8 cellular contexts compared by ENCODE assay signal in the genomic region with DNA sequence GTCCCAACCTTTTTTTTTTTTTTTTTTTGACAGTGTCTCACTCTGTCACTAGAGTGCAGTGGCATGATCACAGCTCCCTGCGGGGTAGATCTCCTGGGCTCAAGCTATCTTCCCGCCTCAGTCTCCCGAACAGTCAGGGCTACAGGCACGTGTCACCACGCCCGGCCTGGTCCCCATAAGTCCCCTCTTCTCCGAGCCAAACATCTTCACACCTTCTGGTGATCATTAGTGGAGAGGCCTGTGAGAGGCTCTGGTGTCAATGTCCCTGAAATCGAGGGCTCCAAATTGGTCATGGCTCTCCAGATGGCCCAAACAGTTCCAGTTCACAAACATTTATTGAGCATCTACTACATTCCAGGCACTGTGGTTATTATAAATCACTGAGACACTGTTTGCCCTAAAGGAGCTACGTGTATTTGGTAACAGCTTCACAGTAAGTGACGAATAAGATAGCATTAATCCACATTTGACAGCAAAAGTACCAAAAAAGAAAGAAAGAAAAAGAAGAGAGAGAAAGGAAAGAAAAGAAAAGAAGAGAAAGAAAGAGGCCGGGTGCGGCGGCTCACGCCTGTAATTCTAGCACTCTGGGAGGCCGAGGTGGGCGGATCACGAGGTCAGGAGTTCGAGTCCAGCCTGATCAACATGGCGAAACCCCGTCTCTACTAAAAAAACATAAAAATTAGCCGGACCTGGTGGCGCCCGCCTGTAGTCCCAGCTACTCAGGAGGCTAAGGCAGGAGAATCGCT. TPM values are rescaled to one million over a fixed set of nuclear protein-coding genes. Genes with fewer than 3 reads are reported as not detected.
DNase-seq lines count a peak whose midpoint lies in the region; ATAC-seq and TF ChIP-seq lines count a peak whose summit lies in the region.

No MANE protein-coding gene starts in this region.

- peak overlapping the region; percentile 93 for H3K4me3 Mint-ChIP-seq in dendritic cell treated with granulocyte-macrophage colony-stimulating factor and Interleukin-4, amounts not matched to agents 40 ng/mL and 50 ng/mL, for 4 days
- peak overlapping the region; percentile 89 for H3K4me3 Mint-ChIP-seq in natural killer cell treated with Interleukin-12 subunit alpha and Interleukin-12 subunit beta and Interleukin-15 and Interleukin-18, amount 100 ng/mL, for 72 hours

- H2AFZ ChIP-seq in OCI-LY7 (ENCODE audit: low read length): peak overlapping the region; percentile 92

- BruUV-seq in OCI-LY7 (replicated peaks; lab: Mats Ljungman, UMichigan): TSS peak; percentile 91

- peak overlapping the region; percentile 16 for H3K27ac ChIP-seq in OCI-LY7 (ENCODE audit: low read depth, low read length, poor library complexity, severe bottlenecking)

- H3K27ac Mint-ChIP-seq in dendritic cell treated with granulocyte-macrophage colony-stimulating factor and Interleukin-4, amounts not matched to agents 40 ng/mL and 50 ng/mL, for 4 days: peak overlapping the region; percentile 100
- peak overlapping the region; percentile 87 to 98 for H3K27ac Mint-ChIP-seq in natural killer cell treated with Interleukin-12 subunit alpha and Interleukin-12 subunit beta and Interleukin-15 and Interleukin-18, amount 100 ng/mL, for 72 hours

- no peaks in the 10 kb centered on the region for H4K20me1 ChIP-seq in OCI-LY7 (ENCODE audit: insufficient read depth, low read length)

- H3K36me3 Mint-ChIP-seq in dendritic cell treated with granulocyte-macrophage colony-stimulating factor and Interleukin-4, amounts not matched to agents 40 ng/mL and 50 ng/mL, for 4 days (ENCODE audit: low read depth): peaks cover 37% of the 10 kb centered on the region
- peaks cover 4% of the 10 kb centered on the region for H3K36me3 Mint-ChIP-seq in natural killer cell treated with Interleukin-12 subunit alpha and Interleukin-12 subunit beta and Interleukin-15 and Interleukin-18, amount 100 ng/mL, for 72 hours

- no peaks in the 10 kb centered on the region for H3K9me3 Mint-ChIP-seq in dendritic cell treated with granulocyte-macrophage colony-stimulating factor and Interleukin-4, amounts not matched to agents 40 ng/mL and 50 ng/mL, for 4 days
- H3K9me3 Mint-ChIP-seq in natural killer cell treated with Interleukin-12 subunit alpha and Interleukin-12 subunit beta and Interleukin-15 and Interleukin-18, amount 100 ng/mL, for 72 hours: no peaks in the 10 kb centered on the region

- H3K4me2 ChIP-seq in OCI-LY7 (ENCODE audit: low read length): peak overlapping the region; percentile 81

- H3K9me3 ChIP-seq in OCI-LY7 (ENCODE audit: low read length): no peaks in the 10 kb centered on the region

- H3K27me3 Mint-ChIP-seq in dendritic cell treated with granulocyte-macrophage colony-stimulating factor and Interleukin-4, amounts not matched to agents 40 ng/mL and 50 ng/mL, for 4 days: peaks cover 2% of the 10 kb centered on the region
- no peaks in the 10 kb centered on the region for H3K27me3 Mint-ChIP-seq in natural killer cell treated with Interleukin-12 subunit alpha and Interleukin-12 subunit beta and Interleukin-15 and Interleukin-18, amount 100 ng/mL, for 72 hours

- no peak for DNase-seq in AG10803 (ENCODE audit: low read depth)
- DNase-seq in OCI-LY7 (ENCODE audit: low spot score): no peak
- DNase-seq in natural killer cell treated with Interleukin-12 subunit alpha and Interleukin-12 subunit beta and Interleukin-15 and Interleukin-18, amount 100 ng/mL, for 72 hours (ENCODE audit: low spot score): no peak
- DNase-seq in NCI-H226: no peak
- DNase-seq in left lobe of liver (ENCODE audit: low spot score): no peak
- no peak for DNase-seq in GM19238 (ENCODE audit: insufficient read length, low spot score)

- peaks cover 24% of the 10 kb centered on the region for H3K36me3 ChIP-seq in OCI-LY7 (ENCODE audit: insufficient read depth, low read length)

- peak overlapping the region; percentile 98 for H3K4me3 ChIP-seq in AG10803 (ENCODE audit: low read length)
- peak overlapping the region; percentile 94 for H3K4me3 ChIP-seq in OCI-LY7 (ENCODE audit: low read depth, low read length, poor library complexity, severe bottlenecking)

- peaks cover 20% of the 10 kb centered on the region for H3K4me1 ChIP-seq in OCI-LY7 (ENCODE audit: insufficient read depth, low read length, poor library complexity, severe bottlenecking)

- intact Hi-C loops in OCI-LY7 (cut with micrococcal nuclease; ENCODE audit: unreplicated experiment): no loop called here
- intact Hi-C loops in dendritic cell treated with granulocyte-macrophage colony-stimulating factor and Interleukin-4, amounts not matched to agents 40 ng/mL and 50 ng/mL, for 4 days (cut with micrococcal nuclease): loop anchor here (1.0 kb wide), 1 partner anchor 72 kb away; no protein-coding TSS in a partner anchor

- peaks cover 25% of the 10 kb centered on the region for H3K79me2 ChIP-seq in OCI-LY7 (ENCODE audit: insufficient read depth, low read depth, low read length)

- TF ChIP-seq CTCF in AG10803 (conservative IDR thresholded peaks at IDR 0.05; ENCODE audit: low read length) (no peak), OCI-LY7 (conservative IDR thresholded peaks at IDR 0.05; ENCODE audit: low read length) (no peak)

- peaks cover 12% of the 10 kb centered on the region for H3K4me1 Mint-ChIP-seq in dendritic cell treated with granulocyte-macrophage colony-stimulating factor and Interleukin-4, amounts not matched to agents 40 ng/mL and 50 ng/mL, for 4 days (ENCODE audit: low read depth)
- peaks cover 11 to 14% of the 10 kb centered on the region in 2 donors for H3K4me1 Mint-ChIP-seq in natural killer cell treated with Interleukin-12 subunit alpha and Interleukin-12 subunit beta and Interleukin-15 and Interleukin-18, amount 100 ng/mL, for 72 hours (ENCODE audit: low read depth in 2 of 2)

- POLR2A ChIA-PET in OCI-LY7 (lab: Charles Lee): interaction anchor here (0.6 to 2.1 kb wide), 9 partner anchors 14 to 1671 kb away, joined by 3 to 6 read pairs (median 5); partner anchors contain the start of gene PTPN7

- CTCF ChIA-PET in OCI-LY7 (lab: Charles Lee; ENCODE audit: unreplicated experiment): interaction anchor here (0.7 kb wide), 1 partner anchor 18 kb away, joined by 3 read pairs; no protein-coding TSS in a partner anchor

- no peaks in the 10 kb centered on the region for H3K9me2 ChIP-seq in OCI-LY7 (ENCODE audit: insufficient read depth, low read length)

- no peak for ATAC-seq in natural killer cell treated with Interleukin-12 subunit alpha and Interleukin-12 subunit beta and Interleukin-15 and Interleukin-18, amount 100 ng/mL, for 72 hours
- ATAC-seq in HG03135 (IDR thresholded peaks at IDR 0.05; ENCODE audit: unreplicated experiment) (no peak), left lobe of liver (no peak)

RNA-seq across cellular contexts. Expression of gene TIMM17A, which starts 0.9 kb away (rescaled TPM):
- total RNA-seq in OCI-LY7 (2014; rRNA removed; shearing (Covaris generic)): 41.2 and 43.8 TPM in 2 replicates
- 55.6 and 67.2 TPM in 2 replicates for total RNA-seq in OCI-LY7 (2022)
- total RNA-seq in natural killer cell treated with Interleukin-12 subunit alpha and Interleukin-12 subunit beta and Interleukin-15 and Interleukin-18, amount 100 ng/mL, for 72 hours: 10 to 100 TPM; 81.5 to 89.5 TPM
- 42.0 TPM for total RNA-seq in left lobe of liver

RNA-seq across cellular contexts. Expression of gene LMOD1, which starts 8.1 kb away (rescaled TPM):
- not detected in 2 replicates for total RNA-seq in OCI-LY7 (2014; rRNA removed; shearing (Covaris generic))
- total RNA-seq in OCI-LY7 (2022): not detected in 2 replicates
- total RNA-seq in natural killer cell treated with Interleukin-12 subunit alpha and Interleukin-12 subunit beta and Interleukin-15 and Interleukin-18, amount 100 ng/mL, for 72 hours: not detected
- total RNA-seq in left lobe of liver: 1.0 TPM

RNA-seq across cellular contexts. Expression of gene RNPEP, which starts 28.0 kb away (rescaled TPM):
- total RNA-seq in OCI-LY7 (2014; rRNA removed; shearing (Covaris generic)): 14.7 and 22.7 TPM in 2 replicates
- total RNA-seq in OCI-LY7 (2022) (50.9 and 52.1 TPM in 2 replicates), left lobe of liver (36.3 TPM)
- total RNA-seq in natural killer cell treated with Interleukin-12 subunit alpha and Interleukin-12 subunit beta and Interleukin-15 and Interleukin-18, amount 100 ng/mL, for 72 hours: 10 to 100 TPM; 50.1 to 54.3 TPM

RNA-seq across cellular contexts. Expression of gene ELF3, which starts 56.0 kb away (rescaled TPM):
- total RNA-seq in OCI-LY7 (2014; rRNA removed; shearing (Covaris generic)): 0.09 TPM in 1 of 2 replicates, not detected in the other
- total RNA-seq in OCI-LY7 (2022) (0.18 and 0.44 TPM in 2 replicates), left lobe of liver (16.2 TPM)
- total RNA-seq in natural killer cell treated with Interleukin-12 subunit alpha and Interleukin-12 subunit beta and Interleukin-15 and Interleukin-18, amount 100 ng/mL, for 72 hours: under 1 TPM; 0.84 to 0.98 TPM
